Comparison of ENCODE assay signal across 16 cellular contexts in genomic region chr18:29430416-29430815, GRCh38.
"Had no signal": no experiment of that assay in that cellular context is flagged by ENCODE, and none has a peak within 500 bp of the region (broad histone marks: within the 10 kb centered on the region; RNA-seq: fewer than 3 reads in every experiment).

No MANE protein-coding gene starts in this region.

- H3K4me1 ChIP-seq: esophagus squamous epithelium, heart right ventricle, left lung, testis, upper lobe of right lung had no signal

- H3K4me3 ChIP-seq: esophagus squamous epithelium, heart right ventricle, left lung, testis, upper lobe of right lung had no signal

- H3K27me3 ChIP-seq: esophagus squamous epithelium, heart right ventricle, left lung, testis, upper lobe of right lung had no signal

- H3K9me3 ChIP-seq: testis had no signal

- H3K27ac ChIP-seq: esophagus squamous epithelium, heart right ventricle, left lung, testis, upper lobe of right lung had no signal

- H3K36me3 ChIP-seq: esophagus squamous epithelium, heart right ventricle, left lung, upper lobe of right lung had no signal

- DNase-seq: activated CD4-positive, alpha-beta T cell treated with anti-CD3 and anti-CD28 coated beads for 1 hour; activated CD4-positive, alpha-beta T cell treated with anti-CD3 and anti-CD28 coated beads, Interleukin-2, amount 50 U/mL, for 48 hours; activated CD8-positive, alpha-beta memory T cell treated with anti-CD3 and anti-CD28 coated beads, Interleukin-2, amount 10 ng/mL, durations not matched to agents 7 days and 5 days; activated effector memory CD4-positive, alpha-beta T cell treated with Interleukin-2 at 50 U/mL for 16 hours; activated T-cell treated with anti-CD3 and anti-CD28 coated beads, Interleukin-2, amount 50 U/mL, for 24 hours; esophagus squamous epithelium; heart right ventricle; islet precursor cell; left lung; nephron progenitor cell; stimulated activated CD4-positive, alpha-beta T cell treated with anti-CD3 and anti-CD28 coated beads, Interleukin-15, amount 100 ng/mL, for 24 hours; stimulated activated CD4-positive, alpha-beta T cell treated with anti-CD3 and anti-CD28 coated beads, Interleukin-4, amount 100 ng/mL, for 24 hours; stimulated activated naive CD8-positive, alpha-beta T cell treated with anti-CD3 and anti-CD28 coated beads, Interleukin-15, amount 100 ng/mL, for 72 hours; testis; upper lobe of right lung had no signal

- ATAC-seq: activated CD8-positive, alpha-beta memory T cell treated with anti-CD3 and anti-CD28 coated beads, Interleukin-2, amount 10 ng/mL, durations not matched to agents 7 days and 5 days; activated naive CD4-positive, alpha-beta T cell treated with anti-CD3 and anti-CD28 coated beads, Interleukin-2, amount 50 U/mL, for 72 hours; heart right ventricle; left lung; stimulated activated naive CD8-positive, alpha-beta T cell treated with anti-CD3 and anti-CD28 coated beads, Interleukin-15, amount 100 ng/mL, for 72 hours; upper lobe of right lung had no signal
